ENCODE assay signal across 8 cellular contexts in genomic region chr17:81018044-81018802, GRCh38. TPM values are rescaled to one million over a fixed set of nuclear protein-coding genes. Genes with fewer than 3 reads are reported as not detected.
DNase-seq lines count a peak whose midpoint lies in the region; ATAC-seq lines count a peak whose summit lies in the region.

No MANE protein-coding gene starts in this region.

- in situ Hi-C loops in KBM-7 (cut with MboI; ENCODE audit: low pct_unique_long_range_greater_than_20kb, low sequenced_read_pairs) = no loop called here

- peak overlapping the region; percentile 89 to 98 (median 93) for H3K27ac Mint-ChIP-seq in CD4-positive, CD25-positive, alpha-beta regulatory T cell
- H3K27ac Mint-ChIP-seq in naive thymus-derived CD8-positive, alpha-beta T cell = peak overlapping the region; percentile 95 to 99 (median 97)

- peak overlapping the region; percentile 86 to 93 (median 90) for H3K4me3 Mint-ChIP-seq in CD4-positive, CD25-positive, alpha-beta regulatory T cell
- H3K4me3 Mint-ChIP-seq in naive thymus-derived CD8-positive, alpha-beta T cell = peak overlapping the region; percentile 82 to 95 (median 88)

- DNase-seq in CD4-positive, CD25-positive, alpha-beta regulatory T cell = peak in 2 of 3 donors; percentile 54 to 95
- DNase-seq in KBM-7 = peak; percentile 96
- peak; percentile 72 for DNase-seq in UCSD-AML1 (lab: John Stamatoyannopoulos, UW; ENCODE audit: unreplicated experiment)
- peak; percentile 70 for DNase-seq in epidermal melanocyte (ENCODE audit: insufficient read length, low spot score)
- DNase-seq in naive thymus-derived CD8-positive, alpha-beta T cell = peak in 5 of 10 donors; percentile 37 to 64 (median 51)
- DNase-seq in NCI-H526 treated with DMSO at 0.1 percent for 48 hours (lab: John Stamatoyannopoulos, UW) = no peak
- DNase-seq in NCI-H1105 treated with DMSO at 0.1 percent for 48 hours (lab: John Stamatoyannopoulos, UW) = no peak

- peaks cover 0 to 4% of the 10 kb centered on the region in 2 experiments for H3K9me3 ChIP-seq in CD4-positive, CD25-positive, alpha-beta regulatory T cell (ENCODE audit: control insufficient read depth in 2 of 2, low read length in 2 of 2)

- peak overlapping the region; percentile 76 for H3K27ac ChIP-seq in CD4-positive, CD25-positive, alpha-beta regulatory T cell (ENCODE audit: insufficient read depth, low read length, poor library complexity, severe bottlenecking)

- no peaks in the 10 kb centered on the region for H3K36me3 ChIP-seq in CD4-positive, CD25-positive, alpha-beta regulatory T cell (ENCODE audit: control insufficient read depth, insufficient read depth, low read length)

- H3K27me3 Mint-ChIP-seq in CD4-positive, CD25-positive, alpha-beta regulatory T cell = no peaks in the 10 kb centered on the region
- no peaks in the 10 kb centered on the region for H3K27me3 Mint-ChIP-seq in naive thymus-derived CD8-positive, alpha-beta T cell

- ATAC-seq in CD4-positive, CD25-positive, alpha-beta regulatory T cell (ENCODE audit: low read depth in 2 of 2) = peak; percentile 81 to 87
- peak; percentile 86 to 90 for ATAC-seq in naive thymus-derived CD8-positive, alpha-beta T cell
- no peak for ATAC-seq in GM18498 (IDR thresholded peaks at IDR 0.05; ENCODE audit: unreplicated experiment)

- peaks cover 22% of the 10 kb centered on the region for H3K4me1 ChIP-seq in CD4-positive, CD25-positive, alpha-beta regulatory T cell (ENCODE audit: control insufficient read depth, insufficient read depth, low read length, poor library complexity, severe bottlenecking)

- H3K4me3 ChIP-seq in CD4-positive, CD25-positive, alpha-beta regulatory T cell (ENCODE audit: low read depth, low read length) = peak overlapping the region; percentile 82

- no peaks in the 10 kb centered on the region for H3K27me3 ChIP-seq in CD4-positive, CD25-positive, alpha-beta regulatory T cell (ENCODE audit: control insufficient read depth, insufficient read depth, low read length)

- H3K4me1 Mint-ChIP-seq in CD4-positive, CD25-positive, alpha-beta regulatory T cell = peaks cover 16 to 46% (median 24%) of the 10 kb centered on the region in 4 donors
- H3K4me1 Mint-ChIP-seq in naive thymus-derived CD8-positive, alpha-beta T cell = peaks cover 16 to 41% (median 33%) of the 10 kb centered on the region in 4 donors

- H3K9me3 Mint-ChIP-seq in CD4-positive, CD25-positive, alpha-beta regulatory T cell = peaks cover 0 to 6% (median 3%) of the 10 kb centered on the region in 7 donors
- peaks cover 0 to 5% (median 0%) of the 10 kb centered on the region in 9 donors for H3K9me3 Mint-ChIP-seq in naive thymus-derived CD8-positive, alpha-beta T cell

- POLR2A ChIA-PET in naive thymus-derived CD8-positive, alpha-beta T cell (lab: Charles Lee) = interaction anchor here (0.5 to 2.3 kb wide), 18 partner anchors 9 to 1431 kb away, joined by 3 to 29 read pairs (median 4); partner anchors contain the start of genes BAIAP2, CHMP6, GAA and NDUFAF8

- H3K36me3 Mint-ChIP-seq in CD4-positive, CD25-positive, alpha-beta regulatory T cell = peaks cover 4% of the 10 kb centered on the region
- peaks cover 0 to 3% (median 0%) of the 10 kb centered on the region in 3 donors for H3K36me3 Mint-ChIP-seq in naive thymus-derived CD8-positive, alpha-beta T cell

RNA-seq across cellular contexts. Expression of gene BAIAP2, which starts 16.7 kb away (rescaled TPM):
- total RNA-seq in CD4-positive, CD25-positive, alpha-beta regulatory T cell = 6.8 TPM
- polyA plus RNA-seq in CD4-positive, CD25-positive, alpha-beta regulatory T cell = 1 to 10 TPM; 1.5 to 3.8 (median 1.7) TPM
- 10 to 100 TPM in 1 of 2 experiments, 1 to 10 TPM in 1; 7.4 to 11.7 TPM for total RNA-seq in naive thymus-derived CD8-positive, alpha-beta T cell
- polyA plus RNA-seq in naive thymus-derived CD8-positive, alpha-beta T cell = 1 to 10 TPM; 2.2 to 6.9 (median 2.6) TPM

RNA-seq across cellular contexts. Expression of gene CHMP6, which starts 26.6 kb away (rescaled TPM):
- 25.5 TPM for total RNA-seq in CD4-positive, CD25-positive, alpha-beta regulatory T cell
- 10 to 100 TPM; 37.6 to 43.5 (median 39.8) TPM for polyA plus RNA-seq in CD4-positive, CD25-positive, alpha-beta regulatory T cell
- total RNA-seq in naive thymus-derived CD8-positive, alpha-beta T cell = 10 to 100 TPM; 40.1 to 47.6 TPM
- 10 to 100 TPM; 41.3 to 43.2 (median 41.6) TPM for polyA plus RNA-seq in naive thymus-derived CD8-positive, alpha-beta T cell

Comparison
In these comparisons a context has a peak if more than half of its experiments do, and no peak if none do; other contexts are left out.
1. DNase-seq: peak in CD4-positive, CD25-positive, alpha-beta regulatory T cell (2 of 3), KBM-7 (single experiment), UCSD-AML1 (single experiment) and epidermal melanocyte (single experiment); none in NCI-H526 treated with DMSO at 0.1 percent for 48 hours (single experiment) and NCI-H1105 treated with DMSO at 0.1 percent for 48 hours (single experiment).